ENCODE assay signal across 23 cellular contexts in the genomic region with DNA sequence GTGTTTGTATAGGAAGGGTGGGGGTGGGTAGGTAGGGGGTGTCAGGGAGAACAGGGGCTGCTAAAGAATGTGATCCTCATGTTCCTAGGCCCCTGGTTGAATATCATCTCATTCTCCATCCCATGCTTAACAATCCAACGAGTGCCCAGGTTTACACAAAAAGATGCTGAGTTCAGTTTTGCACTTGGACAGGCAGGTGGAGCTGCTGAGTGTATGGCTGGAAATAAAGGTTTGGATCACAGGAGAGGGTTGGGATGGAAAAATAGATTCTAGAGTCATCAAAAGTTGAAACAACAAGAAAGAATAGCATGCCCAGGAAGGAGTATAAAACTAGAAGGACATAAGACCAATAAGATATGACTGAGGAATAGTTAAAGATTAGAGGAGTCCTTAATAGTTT. TPM values are rescaled to one million over a fixed set of nuclear protein-coding genes. Genes with fewer than 3 reads are reported as not detected.
DNase-seq lines count a peak whose midpoint lies in the region; TF ChIP-seq lines count a peak whose summit lies in the region.
"Had no signal": no experiment of that assay in that cellular context is flagged by ENCODE, and none has a peak within 500 bp of the region (broad histone marks: within the 10 kb centered on the region; RNA-seq: fewer than 3 reads in every experiment).

No MANE protein-coding gene starts in this region.

- H3K9me3 ChIP-seq in cardiac muscle cell (ENCODE audit: low read depth) (peaks cover 6% of the 10 kb centered on the region), left ventricle myocardium inferior (replicated peaks) (peaks cover 30% of the 10 kb centered on the region)
- H3K9me3 ChIP-seq: ovary had no signal

- H3K4me1 ChIP-seq in cardiac muscle cell (ENCODE audit: low read depth) (no peaks in the 10 kb centered on the region), left ventricle myocardium inferior (peaks cover 62% of the 10 kb centered on the region)
- H3K4me1 ChIP-seq: SJCRH30 had no signal

- H3K36me3 ChIP-seq in cardiac muscle cell (no peaks in the 10 kb centered on the region), left ventricle myocardium inferior (peaks cover 7% of the 10 kb centered on the region)
- H3K36me3 ChIP-seq: ovary, right atrium auricular region, transverse colon had no signal

- H3K27me3 ChIP-seq in cardiac muscle cell (no peaks in the 10 kb centered on the region), left ventricle myocardium inferior (ENCODE audit: low read depth) (no peaks in the 10 kb centered on the region)
- H3K27me3 ChIP-seq: ovary, right atrium auricular region, SJCRH30, transverse colon had no signal

- no peak for DNase-seq in cardiac muscle cell (ENCODE audit: low read depth in 1 of 2, low spot score in 1 of 2)
- DNase-seq in left ventricle myocardium inferior = no peak
- no peak for DNase-seq in epithelial cell of proximal tubule (ENCODE audit: low read depth)
- DNase-seq in retinal pigment epithelial cell (ENCODE audit: low read depth) = no peak
- DNase-seq in stimulated activated naive CD4-positive, alpha-beta T cell (lab: John Stamatoyannopoulos, UW) = no peak
- DNase-seq in NCI-H2107 treated with DMSO at 0.1 percent for 48 hours (lab: John Stamatoyannopoulos, UW; ENCODE audit: unreplicated experiment) = no peak
- DNase-seq in coronary artery (ENCODE audit: low spot score) = no peak
- DNase-seq: activated CD8-positive, alpha-beta T cell treated with anti-CD3 and anti-CD28 coated beads for 36 hours; aorta; central memory CD4-positive, alpha-beta T cell; NCI-H1092 treated with DMSO at 0.1 percent for 48 hours; NCI-H1930; NCI-H526 treated with DMSO at 0.1 percent for 48 hours; nephron progenitor cell; ovary; SJCRH30; stimulated activated CD4-positive, alpha-beta T cell treated with anti-CD3 and anti-CD28 coated beads, Interleukin-2, amount 100 ng/mL, for 48 hours; T-helper 1 cell; transverse colon had no signal

- no peak overlapping the region for H3K4me3 ChIP-seq in cardiac muscle cell
- H3K4me3 ChIP-seq in left ventricle myocardium inferior = no peak overlapping the region
- H3K4me3 ChIP-seq in epithelial cell of proximal tubule (ENCODE audit: low read depth, low read length) = no peak overlapping the region
- no peak overlapping the region for H3K4me3 ChIP-seq in retinal pigment epithelial cell (ENCODE audit: low read length)
- H3K4me3 ChIP-seq in coronary artery = no peak overlapping the region
- H3K4me3 ChIP-seq: GM12878, ovary, right atrium auricular region, SJCRH30, transverse colon had no signal

- H3K27ac ChIP-seq in cardiac muscle cell = no peak overlapping the region
- no peak overlapping the region for H3K27ac ChIP-seq in left ventricle myocardium inferior (replicated peaks)
- H3K27ac ChIP-seq in VCaP = no peak overlapping the region
- no peak overlapping the region for H3K27ac ChIP-seq in coronary artery
- H3K27ac ChIP-seq: epithelial cell of prostate, ovary, SJCRH30, transverse colon had no signal

- intact Hi-C loops in left ventricle myocardium inferior (cut with micrococcal nuclease) = loop anchor here (10.0 kb wide), 1 partner anchor 79 kb away; no protein-coding TSS in a partner anchor

- TF ChIP-seq CTCF in cardiac muscle cell (IDR thresholded peaks at IDR 0.05; ENCODE audit: low read depth, low read length) (peak; percentile 19), left ventricle myocardium inferior (IDR thresholded peaks at IDR 0.05; ENCODE audit: borderline replicate concordance) (no peak), VCaP (conservative IDR thresholded peaks at IDR 0.05) (peak; percentile 59), epithelial cell of proximal tubule (conservative IDR thresholded peaks at IDR 0.05; ENCODE audit: low read depth, low read length) (peak; percentile 36), retinal pigment epithelial cell (conservative IDR thresholded peaks at IDR 0.05; ENCODE audit: low read depth, low read length) (peak; percentile 36), coronary artery (IDR thresholded peaks at IDR 0.05) (no peak)

RNA-seq across cellular contexts. Expression of a gene that starts 14.2 kb away (rescaled TPM):
- total RNA-seq in cardiac muscle cell = 29.3 and 61.9 TPM in 2 replicates
- polyA plus RNA-seq in cardiac muscle cell = 56.3 and 75.5 TPM in 2 replicates
- total RNA-seq in left ventricle myocardium inferior = 38.9 TPM
- 6.4 and 22.3 TPM in 2 replicates for total RNA-seq in epithelial cell of proximal tubule

Comparison
In these comparisons a context has a peak if more than half of its experiments do, and no peak if none do; other contexts are left out.
1. CTCF ChIP-seq: peak in cardiac muscle cell (single experiment), VCaP (single experiment), epithelial cell of proximal tubule (single experiment) and retinal pigment epithelial cell (single experiment); none in left ventricle myocardium inferior (single experiment) and coronary artery (single experiment).